ENCODE assay signal across 9 cellular contexts in the genomic region with DNA sequence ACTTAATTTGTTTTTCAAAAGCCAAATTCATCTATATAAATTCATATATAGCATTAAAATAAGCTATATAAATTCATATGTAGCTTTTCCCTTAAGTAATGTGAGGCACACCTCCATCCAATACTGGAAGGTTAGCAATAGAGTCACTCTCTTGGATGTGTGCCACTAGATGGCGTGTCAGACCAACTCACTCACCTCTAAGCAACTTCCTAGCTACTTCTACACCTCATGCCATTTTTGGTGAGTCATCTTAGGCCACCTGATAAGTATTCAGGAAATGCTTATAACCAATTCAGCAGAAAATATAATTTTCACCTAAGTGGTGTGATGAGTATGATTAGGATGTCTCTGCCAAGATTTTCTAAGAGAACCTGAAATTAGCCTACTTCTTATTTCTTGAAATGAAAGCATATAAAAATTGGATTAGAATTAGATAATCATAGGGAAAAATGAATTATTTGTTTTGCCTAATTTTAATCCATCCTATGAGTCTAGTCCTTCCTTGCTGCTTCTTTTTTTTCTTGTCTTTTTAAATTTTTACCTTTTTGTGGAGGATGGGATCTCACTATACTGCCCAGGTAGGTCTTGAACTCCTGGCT. TPM values are rescaled to one million over a fixed set of nuclear protein-coding genes. Genes with fewer than 3 reads are reported as not detected.
DNase-seq lines count a peak whose midpoint lies in the region; ATAC-seq and TF ChIP-seq lines count a peak whose summit lies in the region.
"Had no signal": no experiment of that assay in that cellular context is flagged by ENCODE, and none has a peak within 500 bp of the region (broad histone marks: within the 10 kb centered on the region; RNA-seq: fewer than 3 reads in every experiment).

No MANE protein-coding gene starts in this region.

- peaks cover 8% of the 10 kb centered on the region for H3K4me1 Mint-ChIP-seq in T-helper 17 cell

- TF ChIP-seq CTCF in hepatocyte (IDR thresholded peaks at IDR 0.05; ENCODE audit: poor library complexity) (peak; percentile 84), spleen (IDR thresholded peaks at IDR 0.05 in 8 of 11, conservative IDR thresholded peaks at IDR 0.05 in 3 of 11) (peak; percentile 64 to 86 (median 72))

- peak; percentile 73 for DNase-seq in activated gamma-delta T cell treated with Interleukin-2 at 50 U/mL for 16 hours
- DNase-seq in activated gamma-delta T cell (lab: John Stamatoyannopoulos, UW): no peak
- peak; percentile 83 for DNase-seq in NCI-H1694 treated with DMSO at 0.1 percent for 48 hours (lab: John Stamatoyannopoulos, UW)
- DNase-seq in T-helper 17 cell: peak; percentile 37 to 56 (median 47)
- DNase-seq in anterior cingulate cortex (lab: John Stamatoyannopoulos, UW): peak in 39 of 58 donors; percentile 5 to 73 (median 36)
- peak; percentile 91 for DNase-seq in hepatocyte (ENCODE audit: low spot score)
- DNase-seq in spleen: no peak

- H3K9me3 ChIP-seq in T-helper 17 cell (ENCODE audit: control insufficient read depth, low read length, poor library complexity, severe bottlenecking) (no peaks in the 10 kb centered on the region), hepatocyte (ENCODE audit: low read depth) (no peaks in the 10 kb centered on the region), spleen (peaks cover 0 to 8% (median 5%) of the 10 kb centered on the region in 8 donors)

- H3K4me2 ChIP-seq in hepatocyte: no peak overlapping the region
- H3K4me2 ChIP-seq: BLaER1 had no signal

- H3K27me3 ChIP-seq in hepatocyte (no peaks in the 10 kb centered on the region), spleen (replicated peaks in 1 of 7) (no peaks in the 10 kb centered on the region)
- H3K27me3 ChIP-seq: BLaER1 had no signal

- intact Hi-C loops in spleen (cut with DNase I; ENCODE audit: low total_unique reads): loop anchor here (2.0 kb wide), 1 partner anchor 148 kb away; no protein-coding TSS in a partner anchor

- no peak overlapping the region for H3K4me3 ChIP-seq in hepatocyte
- H3K4me3 ChIP-seq in spleen: no peak overlapping the region
- H3K4me3 ChIP-seq: BLaER1 had no signal

- no peak for TF ChIP-seq POLR2A in spleen (IDR thresholded peaks at IDR 0.05)

- no peaks in the 10 kb centered on the region for H4K20me1 ChIP-seq in hepatocyte (ENCODE audit: insufficient read depth, poor library complexity, severe bottlenecking)
- H4K20me1 ChIP-seq: BLaER1 had no signal

- H3K4me1 ChIP-seq in hepatocyte (ENCODE audit: insufficient read depth): no peaks in the 10 kb centered on the region
- peaks cover 0 to 4% (median 0%) of the 10 kb centered on the region in 6 donors for H3K4me1 ChIP-seq in spleen
- H3K4me1 ChIP-seq: BLaER1 had no signal

- 0% methylated on average over 1 of the region's 1 CpG for WGBS in hepatocyte (ENCODE audit: low lambda C conversion rate, missing lambda C conversion rate)
- WGBS in spleen, 5 donors: 0% methylated on average over 1 of the region's 1 CpG

- no peaks in the 10 kb centered on the region for H3K9me2 ChIP-seq in hepatocyte (replicated peaks; ENCODE audit: insufficient read depth)

- H3K36me3 ChIP-seq in hepatocyte (replicated peaks; ENCODE audit: insufficient read depth, low read depth) (no peaks in the 10 kb centered on the region), spleen (no peaks in the 10 kb centered on the region)
- H3K36me3 ChIP-seq: BLaER1 had no signal

- H3K27ac ChIP-seq in hepatocyte (no peak overlapping the region), spleen (no peak overlapping the region)
- H3K27ac ChIP-seq: BLaER1 had no signal

- H3K27me3 Mint-ChIP-seq in T-helper 17 cell: peaks cover 21% of the 10 kb centered on the region

- no peaks in the 10 kb centered on the region for H3K36me3 Mint-ChIP-seq in T-helper 17 cell (ENCODE audit: low read depth)

- no peak overlapping the region for H3K27ac Mint-ChIP-seq in T-helper 17 cell

- no peak overlapping the region for H3K4me3 Mint-ChIP-seq in T-helper 17 cell

- no peak overlapping the region for H2AFZ ChIP-seq in hepatocyte

- ATAC-seq in HG02970 (IDR thresholded peaks at IDR 0.05; ENCODE audit: low FRiP score, unreplicated experiment): peak; percentile 81
- peak; percentile 100 for ATAC-seq in T-helper 17 cell

- no peaks in the 10 kb centered on the region for H3K79me2 ChIP-seq in hepatocyte

RNA-seq across cellular contexts. Expression of a gene that starts 34.4 kb away (rescaled TPM):
- 10 to 100 TPM; 12.0 to 13.1 TPM for total RNA-seq in T-helper 17 cell
- 19.7 and 21.4 TPM in 2 replicates for total RNA-seq in hepatocyte
- polyA plus RNA-seq in hepatocyte: 13.4 and 13.6 TPM in 2 replicates
- 10 to 100 TPM in 4 of 7 donors, 1 to 10 TPM in 3; 9.1 to 15.7 (median 10.2) TPM for total RNA-seq in spleen
- 10 to 100 TPM in 2 of 3 donors, 1 to 10 TPM in 1; 8.6 to 11.7 (median 10.3) TPM for polyA plus RNA-seq in spleen

Comparison
In these comparisons a context has a peak if more than half of its experiments do, and no peak if none do; other contexts are left out.
1. DNase-seq: peak in activated gamma-delta T cell treated with Interleukin-2 at 50 U/mL for 16 hours (single experiment), NCI-H1694 treated with DMSO at 0.1 percent for 48 hours (single experiment), T-helper 17 cell (3 of 3), anterior cingulate cortex (39 of 58) and hepatocyte (single experiment); none in activated gamma-delta T cell (single experiment) and spleen (single experiment).